Comparison of ENCODE assay signal across 13 cellular contexts in the genomic region with DNA sequence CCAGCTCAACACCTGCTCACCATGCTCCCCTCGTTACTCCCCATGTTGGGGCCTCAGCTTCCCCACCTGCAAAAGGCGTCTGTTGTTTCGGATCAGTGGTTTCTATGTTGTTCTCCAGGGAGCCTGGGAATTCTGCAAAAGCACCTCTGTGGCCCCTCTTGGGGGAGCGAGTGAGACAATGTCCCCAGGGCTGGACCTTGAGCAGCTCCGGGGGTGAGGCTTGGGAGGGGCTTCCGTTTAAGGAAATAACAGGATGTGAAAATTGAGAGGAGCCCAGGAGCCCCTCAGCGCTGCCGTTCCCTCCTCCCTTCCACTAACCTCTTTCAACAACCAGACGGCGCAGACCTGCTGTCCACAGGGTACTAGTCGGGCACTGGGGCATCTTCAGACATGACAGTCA.
A peak's percentile ranks its signal among the peaks of the same experiment; 100 is the strongest.
DNase-seq lines count a peak whose midpoint lies in the region; ATAC-seq, FAIRE-seq and TF ChIP-seq lines count a peak whose summit lies in the region.
"Had no signal": no experiment of that assay in that cellular context is flagged by ENCODE, and none has a peak within 500 bp of the region (broad histone marks: within the 10 kb centered on the region; RNA-seq: fewer than 3 reads in every experiment).

No MANE protein-coding gene starts in this region.

- H3K79me2 ChIP-seq in HepG2 (ENCODE audit: insufficient read depth, low read length) (no peaks in the 10 kb centered on the region), H1 (ENCODE audit: control insufficient read depth in 1 of 2, insufficient read depth in 2 of 2, low read length in 2 of 2) (no peaks in the 10 kb centered on the region), trophoblast cell (ENCODE audit: control insufficient read depth, insufficient read depth, low read length, poor library complexity) (no peaks in the 10 kb centered on the region)

- H3K4me3 ChIP-seq in HepG2 (replicated peaks in 1 of 3; ENCODE audit: insufficient read depth in 1 of 3, low read depth in 2 of 3, low read length in 3 of 3), result peak overlapping the region in 1 of 3 experiments; percentile 58; a peak in 1 of 6 replicates
- no peak overlapping the region for H3K4me3 ChIP-seq in right lobe of liver
- H3K4me3 ChIP-seq in H1 (ENCODE audit: extremely low read depth in 1 of 4, insufficient read depth in 2 of 4, low read depth in 3 of 4, low read length in 4 of 4), result no peak overlapping the region
- H3K4me3 ChIP-seq in trophoblast cell (ENCODE audit: low read depth, low read length), result no peak overlapping the region
- H3K4me3 ChIP-seq: A549, GM12878, GM23248 had no signal

- H3K56ac ChIP-seq in H1 (replicated peaks; ENCODE audit: insufficient read length, low read depth, low read length), result no peak overlapping the region

- CTCF ChIA-PET in HepG2 (lab: Yijun Ruan, JAX; ENCODE audit: low intra/inter-chr PET ratio, low total read pairs) (no interaction called here), H1 (lab: Charles Lee; ENCODE audit: partially characterized antibody) (interaction anchor here (1.1 to 1.9 kb wide), 5 partner anchors 35 to 180 kb away, joined by 3 to 5 read pairs (median 4); no protein-coding TSS in a partner anchor)

- peaks cover 76% of the 10 kb centered on the region for H3K4me1 ChIP-seq in HepG2 (ENCODE audit: insufficient read depth, low read length)
- no peaks in the 10 kb centered on the region for H3K4me1 ChIP-seq in right lobe of liver
- H3K4me1 ChIP-seq in H1 (replicated peaks in 1 of 4; ENCODE audit: control insufficient read depth in 3 of 4, insufficient read depth in 4 of 4, low read length in 3 of 4), result peaks cover 0 to 3% (median 0%) of the 10 kb centered on the region in 4 experiments; a peak in 2 of 7 replicates
- H3K4me1 ChIP-seq in trophoblast cell (ENCODE audit: control insufficient read depth in 1 of 2, insufficient read depth in 2 of 2, low read length in 2 of 2), result peaks cover 10 to 11% of the 10 kb centered on the region in 2 experiments

- H3K4me2 ChIP-seq in HepG2 (ENCODE audit: low read depth, low read length) (peak overlapping the region; percentile 64), H1 (ENCODE audit: insufficient read depth in 1 of 2, low read depth in 2 of 2, low read length in 2 of 2) (no peak overlapping the region), trophoblast cell (ENCODE audit: low read length) (no peak overlapping the region)
- H3K4me2 ChIP-seq: A549 had no signal

- H3K27me3 ChIP-seq in HepG2 (ENCODE audit: control insufficient read depth in 1 of 2, insufficient read depth in 2 of 2, low read length in 2 of 2) (peaks cover 0 to 5% of the 10 kb centered on the region in 2 experiments; a peak in 1 of 5 replicates), right lobe of liver (no peaks in the 10 kb centered on the region), H1 (replicated peaks in 1 of 4; ENCODE audit: control insufficient read depth in 3 of 4, extremely low read depth in 1 of 4, insufficient read depth in 3 of 4, low read length in 3 of 4) (no peaks in the 10 kb centered on the region), trophoblast cell (ENCODE audit: insufficient read depth, low read length) (no peaks in the 10 kb centered on the region)

- H2BK20ac ChIP-seq in H1 (ENCODE audit: low read length), result no peak overlapping the region

- TF ChIP-seq RAD21 in HepG2 (CRISPR knock-in tag; IDR thresholded peaks at IDR 0.05) (no peak), H1 (IDR thresholded peaks at IDR 0.05 in 1 of 2, conservative IDR thresholded peaks at IDR 0.05 in 1 of 2; ENCODE audit: low read depth in 2 of 2, low read length in 2 of 2) (no peak)

- in situ Hi-C loops in HepG2 (cut with HindIII; ENCODE audit: extremely low pct_ligation_motif_present, low pct_unique_long_range_greater_than_20kb), result no loop called here

- intact Hi-C loops in HepG2 (cut with micrococcal nuclease; ENCODE audit: unreplicated experiment) (no loop called here), right lobe of liver (cut with DNase I) (no loop called here)

- H3K4ac ChIP-seq in H1 (replicated peaks; ENCODE audit: insufficient read length, low read depth, low read length), result no peak overlapping the region
- no peak overlapping the region for H3K4ac ChIP-seq in trophoblast cell (ENCODE audit: low read depth, low read length)

- TF ChIP-seq POLR2A in HepG2 (IDR thresholded peaks at IDR 0.05; ENCODE audit: insufficient read depth in 1 of 2, low read depth in 2 of 2, low read length in 2 of 2), result no peak
- TF ChIP-seq POLR2A in right lobe of liver (IDR thresholded peaks at IDR 0.05), result no peak
- no peak for TF ChIP-seq POLR2A in H1 (IDR thresholded peaks at IDR 0.05; ENCODE audit: control extremely low read depth in 1 of 2, low read depth in 2 of 2, low read length in 2 of 2)

- ATAC-seq in HepG2 (no peak), right lobe of liver (no peak), HG03565 (IDR thresholded peaks at IDR 0.05; ENCODE audit: unreplicated experiment) (no peak), GM19452 (IDR thresholded peaks at IDR 0.05; ENCODE audit: unreplicated experiment) (no peak)
- ATAC-seq: A549, GM12878 had no signal

- no peak overlapping the region for H3K18ac ChIP-seq in H1 (ENCODE audit: extremely low read depth, low read length)
- no peak overlapping the region for H3K18ac ChIP-seq in trophoblast cell (ENCODE audit: low read length)

- TF ChIP-seq CTCF in HepG2 (CRISPR knock-in tag; IDR thresholded peaks at IDR 0.05), result no peak; the same call in none of the 2 replicates
- no peak for TF ChIP-seq CTCF in right lobe of liver (IDR thresholded peaks at IDR 0.05)
- no peak for TF ChIP-seq CTCF in H1 (IDR thresholded peaks at IDR 0.05; ENCODE audit: control extremely low read depth in 1 of 3, insufficient read depth in 1 of 3, low read depth in 1 of 3, low read length in 3 of 3)

- no peaks in the 10 kb centered on the region for H3K36me3 ChIP-seq in HepG2 (replicated peaks in 1 of 2; ENCODE audit: control insufficient read depth in 1 of 2, insufficient read depth in 2 of 2, low read length in 2 of 2)
- H3K36me3 ChIP-seq in right lobe of liver, result no peaks in the 10 kb centered on the region
- H3K36me3 ChIP-seq in H1 (ENCODE audit: control insufficient read depth in 2 of 4, insufficient read depth in 4 of 4, low read length in 3 of 4), result no peaks in the 10 kb centered on the region
- H3K36me3 ChIP-seq in trophoblast cell (ENCODE audit: control insufficient read depth in 1 of 2, insufficient read depth in 2 of 2, low read length in 2 of 2), result no peaks in the 10 kb centered on the region

- H2BK5ac ChIP-seq in H1 (ENCODE audit: low read depth, low read length) (no peak overlapping the region), trophoblast cell (ENCODE audit: low read depth, low read length, poor library complexity) (no peak overlapping the region)

- H4K12ac ChIP-seq in trophoblast cell (ENCODE audit: low read depth, low read length), result no peak overlapping the region

- H3K9ac ChIP-seq in HepG2 (ENCODE audit: insufficient read depth, low read depth, low read length), result no peak overlapping the region
- H3K9ac ChIP-seq in H1 (replicated peaks in 1 of 4; ENCODE audit: extremely low read depth in 1 of 4, low read depth in 3 of 4, low read length in 3 of 4), result no peak overlapping the region
- H3K9ac ChIP-seq in trophoblast cell (ENCODE audit: low read length), result no peak overlapping the region
- H3K9ac ChIP-seq: GM23248 had no signal

- H4K8ac ChIP-seq in H1 (ENCODE audit: extremely low read depth, insufficient read depth, low read length) (no peak overlapping the region), trophoblast cell (ENCODE audit: low read depth, low read length) (no peak overlapping the region)

- no TSS peak for BruUV-seq in HepG2 (replicated peaks; lab: Mats Ljungman, UMichigan)

- no peak overlapping the region for H3K14ac ChIP-seq in H1 (ENCODE audit: insufficient read length)
- no peak overlapping the region for H3K14ac ChIP-seq in trophoblast cell (ENCODE audit: low read length)

- H2BK120ac ChIP-seq in H1 (replicated peaks; ENCODE audit: low read depth, low read length) (no peak overlapping the region), trophoblast cell (ENCODE audit: insufficient read depth, low read length, poor library complexity) (no peak overlapping the region)

- no peak overlapping the region for H4K91ac ChIP-seq in H1 (replicated peaks; ENCODE audit: insufficient read length, low read length)
- H4K91ac ChIP-seq in trophoblast cell (ENCODE audit: low read depth, low read length), result peak overlapping the region; percentile 14

- H2BK15ac ChIP-seq in H1 (ENCODE audit: low read length), result peak overlapping the region; percentile 8; the same call in 1 of the 2 replicates

- TF ChIP-seq EP300 in HepG2 (IDR thresholded peaks at IDR 0.05; ENCODE audit: low read depth in 2 of 2, low read length in 2 of 2) (no peak), HepG2 (CRISPR knock-in tag; IDR thresholded peaks at IDR 0.05; ENCODE audit: borderline replicate concordance) (no peak), H1 (IDR thresholded peaks at IDR 0.05; ENCODE audit: borderline replicate concordance in 1 of 2, low read depth in 2 of 2, low read length in 2 of 2) (no peak)

- H4K5ac ChIP-seq in H1 (ENCODE audit: insufficient read length, low read depth, low read length), result no peak overlapping the region

- H4K20me1 ChIP-seq in HepG2 (ENCODE audit: insufficient read depth, low read length) (no peaks in the 10 kb centered on the region), H1 (replicated peaks in 1 of 2; ENCODE audit: control insufficient read depth in 1 of 2, insufficient read depth in 2 of 2, low read length in 2 of 2) (no peaks in the 10 kb centered on the region)

- H3K23me2 ChIP-seq in H1 (ENCODE audit: low read depth, low read length), result no peaks in the 10 kb centered on the region

- H3K23ac ChIP-seq in H1 (ENCODE audit: insufficient read length), result no peak overlapping the region
- H3K23ac ChIP-seq in trophoblast cell (ENCODE audit: low read length), result no peak overlapping the region

- H3K79me1 ChIP-seq in H1 (ENCODE audit: low read depth, low read length) (no peaks in the 10 kb centered on the region), trophoblast cell (ENCODE audit: low read length) (peaks cover 3% of the 10 kb centered on the region)

- H3K27ac ChIP-seq in HepG2 (ENCODE audit: extremely low read length, insufficient read depth, low read length) (no peak overlapping the region), right lobe of liver (no peak overlapping the region), H1 (ENCODE audit: low read depth, low read length) (no peak overlapping the region), trophoblast cell (ENCODE audit: low read depth, low read length) (no peak overlapping the region)
- H3K27ac ChIP-seq: GM23248 had no signal

- no peak overlapping the region for H2BK12ac ChIP-seq in H1 (ENCODE audit: low read depth, low read length)
- H2BK12ac ChIP-seq in trophoblast cell (ENCODE audit: low read length), result no peak overlapping the region

- H2AFZ ChIP-seq in HepG2 (ENCODE audit: low read length), result no peak overlapping the region
- H2AFZ ChIP-seq in H1 (ENCODE audit: low read length), result no peak overlapping the region
- H2AFZ ChIP-seq in trophoblast cell (ENCODE audit: insufficient read depth, low read length, poor library complexity), result no peak overlapping the region
- H2AFZ ChIP-seq: GM23248 had no signal

- no peaks in the 10 kb centered on the region for H3K9me3 ChIP-seq in HepG2 (ENCODE audit: low read length)
- H3K9me3 ChIP-seq in right lobe of liver, result no peaks in the 10 kb centered on the region
- no peaks in the 10 kb centered on the region for H3K9me3 ChIP-seq in H1 (ENCODE audit: insufficient read depth in 2 of 2, low read depth in 1 of 2, low read length in 1 of 2)
- no peaks in the 10 kb centered on the region for H3K9me3 ChIP-seq in trophoblast cell (ENCODE audit: insufficient read depth, low read depth, low read length)
- H3K9me3 ChIP-seq: A549 had no signal

- 9% methylated on average over 8 of the region's 11 CpGs for WGBS in HepG2 (ENCODE audit: low lambda C conversion rate)
- 70% methylated on average over 2 of the region's 11 CpGs for WGBS in right lobe of liver (ENCODE audit: insufficient coverage, low coverage, low lambda C conversion rate, missing lambda C conversion rate)
- 78% methylated on average over 10 of the region's 11 CpGs; no CpG with 5 or more reads in 1 of the 2 experiments for WGBS in H1 (ENCODE audit: extremely low coverage in 1 of 2, insufficient coverage in 1 of 2, insufficient read length in 1 of 2, insufficient replicate concordance in 2 of 2, low coverage in 1 of 2, low lambda C conversion rate in 2 of 2, missing lambda C conversion rate in 1 of 2), 2 experiments
- no CpG with 5 or more reads among the region's 11 CpGs for WGBS in trophoblast cell (ENCODE audit: extremely low coverage, insufficient coverage, insufficient read length)

- no peak for FAIRE-seq in HepG2 (lab: Jason Lieb, UNC)
- no peak for FAIRE-seq in H1 (lab: Jason Lieb, UNC)
- FAIRE-seq: A549, GM12878, GM18507 had no signal

- no peak overlapping the region for H2AK5ac ChIP-seq in H1 (ENCODE audit: low read depth, low read length)
- no peak overlapping the region for H2AK5ac ChIP-seq in trophoblast cell (ENCODE audit: low read length)

- POLR2A ChIA-PET in HepG2 (lab: Yijun Ruan, JAX) (interaction anchor here (1.7 kb wide), 1 partner anchor 44 kb away, joined by 6 read pairs; no protein-coding TSS in a partner anchor), H1 (lab: Charles Lee; ENCODE audit: partially characterized antibody) (interaction anchor here (1.9 kb wide), 1 partner anchor 12 kb away, joined by 4 read pairs; no protein-coding TSS in a partner anchor)

- no peak for DNase-seq in HepG2 (ENCODE audit: low spot score)
- no peak for DNase-seq in right lobe of liver
- no peak for DNase-seq in H1 (ENCODE audit: low read depth in 1 of 2, low spot score in 2 of 2)
- no peak for DNase-seq in trophoblast cell
- DNase-seq: Calu3; CD4-positive, alpha-beta T cell; DMS 273 treated with DMSO at 0.1 percent for 48 hours; GM23248 had no signal
